Comparison of ENCODE assay signal across 16 cellular contexts in the genomic region with DNA sequence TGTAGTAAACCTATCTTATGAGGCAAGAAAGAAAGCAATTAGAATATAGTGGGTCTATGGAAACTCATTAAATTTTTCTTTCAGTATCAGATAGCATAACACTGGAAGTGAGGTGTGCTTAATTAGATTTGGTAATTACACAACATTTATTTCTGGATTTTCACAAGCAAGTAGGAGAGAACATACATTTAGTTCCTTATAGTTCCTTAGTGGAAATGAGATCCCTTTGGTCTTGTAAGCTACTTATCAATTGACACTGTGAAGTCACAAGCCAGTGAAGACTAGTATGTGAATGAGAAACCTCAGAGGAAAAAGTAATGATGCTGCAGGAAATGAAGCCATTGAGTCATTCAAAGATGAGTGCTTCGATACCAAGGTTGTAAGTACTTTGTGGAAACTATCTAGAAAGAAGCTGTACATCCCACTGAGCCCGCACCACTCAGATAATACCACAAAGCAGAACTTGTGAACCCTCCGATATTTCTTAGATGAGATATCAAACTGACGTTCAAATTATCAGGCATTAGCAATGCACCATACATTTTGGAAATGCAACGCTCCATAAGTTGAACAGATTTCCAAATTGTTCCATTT. TPM values are rescaled to one million over a fixed set of nuclear protein-coding genes. Genes with fewer than 3 reads are reported as not detected.
A peak's percentile ranks its signal among the peaks of the same experiment; 100 is the strongest.
DNase-seq lines count a peak whose midpoint lies in the region; ATAC-seq, FAIRE-seq and TF ChIP-seq lines count a peak whose summit lies in the region.
"Had no signal": no experiment of that assay in that cellular context is flagged by ENCODE, and none has a peak within 500 bp of the region (broad histone marks: within the 10 kb centered on the region; RNA-seq: fewer than 3 reads in every experiment).

No MANE protein-coding gene starts in this region.

- H3K4me3 Mint-ChIP-seq in activated CD4-positive, alpha-beta T cell treated with anti-CD3 and anti-CD28 coated beads for 36 hours: no peak overlapping the region
- H3K4me3 Mint-ChIP-seq in stimulated activated memory B cell treated with anti-CD40 and anti-IgM and Interleukin-4, amounts not matched to agents 10 μg/mL and 1 μg/mL and 100 μg/mL, for 72 hours: no peak overlapping the region
- no peak overlapping the region for H3K4me3 Mint-ChIP-seq in osteocyte (ENCODE audit: unreplicated experiment)

- H3K36me3 Mint-ChIP-seq in activated CD4-positive, alpha-beta T cell treated with anti-CD3 and anti-CD28 coated beads for 36 hours (ENCODE audit: low read depth): peaks cover 1% of the 10 kb centered on the region
- H3K36me3 Mint-ChIP-seq in stimulated activated memory B cell treated with anti-CD40 and anti-IgM and Interleukin-4, amounts not matched to agents 10 μg/mL and 1 μg/mL and 100 μg/mL, for 72 hours: no peaks in the 10 kb centered on the region
- no peaks in the 10 kb centered on the region for H3K36me3 Mint-ChIP-seq in osteocyte (ENCODE audit: unreplicated experiment)

- peaks cover 2% of the 10 kb centered on the region for H3K27me3 Mint-ChIP-seq in activated CD4-positive, alpha-beta T cell treated with anti-CD3 and anti-CD28 coated beads for 36 hours
- H3K27me3 Mint-ChIP-seq in stimulated activated memory B cell treated with anti-CD40 and anti-IgM and Interleukin-4, amounts not matched to agents 10 μg/mL and 1 μg/mL and 100 μg/mL, for 72 hours: no peaks in the 10 kb centered on the region
- H3K27me3 Mint-ChIP-seq in osteocyte (ENCODE audit: unreplicated experiment): peaks cover 51% of the 10 kb centered on the region

- peaks cover 2% of the 10 kb centered on the region for H3K9me3 Mint-ChIP-seq in activated CD4-positive, alpha-beta T cell treated with anti-CD3 and anti-CD28 coated beads for 36 hours (ENCODE audit: low read depth)
- peaks cover 9% of the 10 kb centered on the region for H3K9me3 Mint-ChIP-seq in stimulated activated memory B cell treated with anti-CD40 and anti-IgM and Interleukin-4, amounts not matched to agents 10 μg/mL and 1 μg/mL and 100 μg/mL, for 72 hours
- no peaks in the 10 kb centered on the region for H3K9me3 Mint-ChIP-seq in osteocyte (ENCODE audit: unreplicated experiment)

- H3K9me3 ChIP-seq in GM12878 (replicated peaks; ENCODE audit: control insufficient read depth, insufficient read depth, low read length) (peaks cover 2% of the 10 kb centered on the region; the same call in 1 of the 3 replicates), neuronal stem cell (replicated peaks in 1 of 2; ENCODE audit: control insufficient read depth in 2 of 2, insufficient read depth in 1 of 2, low read depth in 1 of 2, low read length in 2 of 2) (no peaks in the 10 kb centered on the region)

- H3K79me2 ChIP-seq in GM12878 (ENCODE audit: control insufficient read depth, insufficient read depth, low read length): no peaks in the 10 kb centered on the region

- H3K4me1 ChIP-seq in GM12878 (ENCODE audit: control insufficient read depth, insufficient read depth, low read length) (peaks cover 15% of the 10 kb centered on the region), neuronal stem cell (ENCODE audit: control insufficient read depth in 2 of 2, insufficient read depth in 1 of 2, low read depth in 1 of 2, low read length in 2 of 2) (no peaks in the 10 kb centered on the region)

- CTCF ChIA-PET in activated CD4-positive, alpha-beta T cell treated with anti-CD3 and anti-CD28 coated beads for 36 hours (lab: Charles Lee): interaction anchor here (0.7 to 1.6 kb wide), 7 partner anchors 18 to 185 kb away, joined by 3 to 6 read pairs (median 3); no protein-coding TSS in a partner anchor
- CTCF ChIA-PET in GM12878 (lab: Yijun Ruan, JAX): interaction anchor here (0.7 to 1.2 kb wide), 2 partner anchors 18 to 24 kb away, joined by 3 to 6 read pairs; no protein-coding TSS in a partner anchor

- H2AK5ac ChIP-seq in neuronal stem cell (ENCODE audit: low read depth, low read length): no peak overlapping the region

- no peak overlapping the region for H4K8ac ChIP-seq in neuronal stem cell (ENCODE audit: low read depth, low read length)

- no peak overlapping the region for H2AFZ ChIP-seq in GM12878 (ENCODE audit: control insufficient read depth, low read depth, low read length)
- no peak overlapping the region for H2AFZ ChIP-seq in neuronal stem cell (ENCODE audit: low read length)
- H2AFZ ChIP-seq: PC-9 had no signal

- H3K79me1 ChIP-seq in neuronal stem cell (ENCODE audit: low read depth, low read length): no peaks in the 10 kb centered on the region

- H3K9ac ChIP-seq in GM12878 (ENCODE audit: control insufficient read depth, insufficient read depth, low read length) (no peak overlapping the region), neuronal stem cell (ENCODE audit: low read depth, low read length, poor library complexity) (no peak overlapping the region)

- no peak for FAIRE-seq in GM12878 (lab: Jason Lieb, UNC)
- FAIRE-seq: endometrium had no signal

- no peak overlapping the region for H3K27ac Mint-ChIP-seq in activated CD4-positive, alpha-beta T cell treated with anti-CD3 and anti-CD28 coated beads for 36 hours
- H3K27ac Mint-ChIP-seq in stimulated activated memory B cell treated with anti-CD40 and anti-IgM and Interleukin-4, amounts not matched to agents 10 μg/mL and 1 μg/mL and 100 μg/mL, for 72 hours: no peak overlapping the region
- no peak overlapping the region for H3K27ac Mint-ChIP-seq in osteocyte (ENCODE audit: unreplicated experiment)

- no peak overlapping the region for H4K91ac ChIP-seq in neuronal stem cell (ENCODE audit: low read depth, low read length, poor library complexity)

- 59% methylated on average over 5 of the region's 5 CpGs for WGBS in GM12878 (ENCODE audit: insufficient coverage, insufficient replicate concordance, low lambda C conversion rate, missing lambda C conversion rate)
- WGBS in neuronal stem cell (ENCODE audit: extremely low coverage in 2 of 2, insufficient read length in 2 of 2, insufficient replicate concordance in 1 of 2), 2 donors: no CpG with 5 or more reads among the region's 5 CpGs

- ATAC-seq in activated CD4-positive, alpha-beta T cell treated with anti-CD3 and anti-CD28 coated beads for 36 hours: peak; percentile 100
- ATAC-seq in GM12878: peak; percentile 81
- peak; percentile 45 for ATAC-seq in stimulated activated memory B cell treated with anti-CD40 and anti-IgM and Interleukin-4, amounts not matched to agents 10 μg/mL and 1 μg/mL and 100 μg/mL, for 72 hours
- no peak for ATAC-seq in GM18498 (IDR thresholded peaks at IDR 0.05; ENCODE audit: unreplicated experiment)

- BruUV-seq in GM12878 (replicated peaks; lab: Mats Ljungman, UMichigan): no TSS peak

- SMC1A ChIA-PET in GM12878 (lab: Charles Lee; ENCODE audit: uncharacterized antibody, unreplicated experiment): interaction anchor here (1.0 to 1.7 kb wide), 7 partner anchors 14 to 184 kb away, joined by 4 to 5 read pairs (median 4); no protein-coding TSS in a partner anchor

- no peak overlapping the region for H3K4ac ChIP-seq in neuronal stem cell (ENCODE audit: low read length)

- no peak for TF ChIP-seq EP300 in GM12878 (IDR thresholded peaks at IDR 0.05; ENCODE audit: borderline replicate concordance in 1 of 2, control insufficient read depth in 1 of 2, low read depth in 2 of 2, low read length in 2 of 2)

- H3K4me3 ChIP-seq in GM12878 (no peak overlapping the region), neuronal stem cell (ENCODE audit: low read length in 2 of 2) (no peak overlapping the region)
- H3K4me3 ChIP-seq: heart right ventricle, PC-9 had no signal

- DNase-seq in activated CD4-positive, CD25-positive, alpha-beta regulatory T cell treated with anti-CD3 and anti-CD28 coated beads, Interleukin-2, amount 50 U/mL, for 16 hours (ENCODE audit: low read depth, low spot score): peak; percentile 1
- DNase-seq in activated CD4-positive, CD25-positive, alpha-beta regulatory T cell treated with anti-CD3 and anti-CD28 coated beads, Interleukin-2, amount 50 U/mL, for 72 hours: no peak
- DNase-seq in activated CD4-positive, alpha-beta T cell treated with anti-CD3 and anti-CD28 coated beads for 36 hours: peak; percentile 64
- DNase-seq in GM12878 (ENCODE audit: low read depth, low spot score) (peak; percentile 40), neuronal stem cell (ENCODE audit: low spot score) (no peak), osteocyte (ENCODE audit: extremely low spot score, unreplicated experiment) (no peak)
- DNase-seq: DMS153, heart right ventricle, NCI-H2081 treated with DMSO at 0.1 percent for 48 hours, nucleus accumbens, PC-9 had no signal

- no peak overlapping the region for H2BK5ac ChIP-seq in neuronal stem cell (ENCODE audit: low read length)

- peaks cover 16% of the 10 kb centered on the region for H3K4me1 Mint-ChIP-seq in activated CD4-positive, alpha-beta T cell treated with anti-CD3 and anti-CD28 coated beads for 36 hours
- H3K4me1 Mint-ChIP-seq in stimulated activated memory B cell treated with anti-CD40 and anti-IgM and Interleukin-4, amounts not matched to agents 10 μg/mL and 1 μg/mL and 100 μg/mL, for 72 hours: peaks cover 29% of the 10 kb centered on the region
- no peaks in the 10 kb centered on the region for H3K4me1 Mint-ChIP-seq in osteocyte (ENCODE audit: unreplicated experiment)

- no peak overlapping the region for H3K23ac ChIP-seq in neuronal stem cell (ENCODE audit: low read depth, low read length, poor library complexity)

- TF ChIP-seq RAD21 in GM12878 (IDR thresholded peaks at IDR 0.05; ENCODE audit: insufficient read depth, low read depth, low read length): no peak

- POLR2A ChIA-PET in activated CD4-positive, alpha-beta T cell treated with anti-CD3 and anti-CD28 coated beads for 36 hours (lab: Charles Lee): interaction anchor here (0.8 to 0.9 kb wide), 2 partner anchors 204 to 227 kb away, joined by 3 read pairs; no protein-coding TSS in a partner anchor
- POLR2A ChIA-PET in GM12878 (lab: Charles Lee): no interaction called here

- H3K36me3 ChIP-seq in GM12878 (ENCODE audit: control insufficient read depth in 2 of 2, insufficient read depth in 2 of 2, low read length in 1 of 2) (no peaks in the 10 kb centered on the region), neuronal stem cell (replicated peaks in 1 of 2; ENCODE audit: control insufficient read depth in 2 of 2, insufficient read depth in 2 of 2, low read length in 2 of 2) (no peaks in the 10 kb centered on the region)
- H3K36me3 ChIP-seq: heart right ventricle had no signal

- H3K4me2 ChIP-seq in GM12878 (ENCODE audit: control insufficient read depth, insufficient read depth) (peak overlapping the region; percentile 54; the same call in 1 of the 2 replicates), neuronal stem cell (ENCODE audit: insufficient read depth, low read length, poor library complexity, severe bottlenecking) (no peak overlapping the region)
- H3K4me2 ChIP-seq: PC-9 had no signal

- in situ Hi-C loops in GM12878 (cut with MboI): no loop called here

- no peak for TF ChIP-seq POLR2A in GM12878 (IDR thresholded peaks at IDR 0.05; ENCODE audit: low read depth, low read length)

- no peak overlapping the region for H3K14ac ChIP-seq in neuronal stem cell (ENCODE audit: low read length)

- RAD21 ChIA-PET in GM12878 (lab: Charles Lee; ENCODE audit: unreplicated experiment): interaction anchor here (0.9 to 1.2 kb wide), 3 partner anchors 32 to 116 kb away, joined by 3 to 4 read pairs (median 3); no protein-coding TSS in a partner anchor

- no peak overlapping the region for H2BK120ac ChIP-seq in neuronal stem cell (ENCODE audit: low read depth, low read length)

- intact Hi-C loops in activated CD4-positive, alpha-beta T cell treated with anti-CD3 and anti-CD28 coated beads for 36 hours (cut with DNase I, micrococcal nuclease): loop anchor here (2.0 kb wide), 2 partner anchors 63 to 67 kb away; no protein-coding TSS in a partner anchor
- intact Hi-C loops in GM12878 (cut with micrococcal nuclease; ENCODE audit: unreplicated experiment): no loop called here

- no peaks in the 10 kb centered on the region for H4K20me1 ChIP-seq in GM12878 (ENCODE audit: control insufficient read depth, insufficient read depth)

- no peak for TF ChIP-seq CTCF in GM12878 (IDR thresholded peaks at IDR 0.05 in 2 of 3, conservative IDR thresholded peaks at IDR 0.05 in 1 of 3; ENCODE audit: control insufficient read depth in 2 of 3, extremely low read depth in 1 of 3, insufficient read depth in 1 of 3, low read depth in 3 of 3, low read length in 3 of 3)
- TF ChIP-seq CTCF in osteocyte (IDR thresholded peaks at IDR 0.05): no peak

- no peak overlapping the region for H2BK12ac ChIP-seq in neuronal stem cell (ENCODE audit: low read length)

- H3K27me3 ChIP-seq in GM12878 (replicated peaks in 1 of 2; ENCODE audit: control insufficient read depth in 2 of 2, insufficient read depth in 2 of 2, low read length in 1 of 2) (no peaks in the 10 kb centered on the region), neuronal stem cell (ENCODE audit: control insufficient read depth in 3 of 3, insufficient read depth in 3 of 3, low read depth in 1 of 3, low read length in 3 of 3) (no peaks in the 10 kb centered on the region)

- no peak overlapping the region for H2BK15ac ChIP-seq in neuronal stem cell (ENCODE audit: low read length)

- no peak overlapping the region for H3K27ac ChIP-seq in GM12878 (ENCODE audit: control insufficient read depth, insufficient read depth)
- no peak overlapping the region for H3K27ac ChIP-seq in neuronal stem cell (replicated peaks; ENCODE audit: low read length)
- H3K27ac ChIP-seq: 22Rv1, heart right ventricle, PC-9 had no signal

- H3K18ac ChIP-seq in neuronal stem cell (ENCODE audit: low read length): no peak overlapping the region

RNA-seq across cellular contexts. Expression of gene ENTHD1, which starts 53.5 kb away (rescaled TPM):
- under 1 TPM; 0.59 to 0.70 TPM for total RNA-seq in activated CD4-positive, alpha-beta T cell treated with anti-CD3 and anti-CD28 coated beads for 36 hours
- 1.5 and 1.9 TPM in 2 replicates for total RNA-seq in GM12878 (2013; cell fraction: nucleolus; rRNA removed)
- total RNA-seq in GM12878 (2014; rRNA removed) (0.11 and 0.23 TPM in 2 replicates), GM12878 (2014; rRNA removed; fragmentation: Illumina TruSeq; extraction: Trizol) (0.22 and 0.28 TPM in 2 replicates), GM12878 (2021) (0.15 and 0.21 TPM in 2 replicates), osteocyte (not detected in 2 replicates)
- polyA plus RNA-seq in GM12878 (2011; ENCODE audit: low read depth): not detected
- polyA plus RNA-seq in GM12878 (2011; rRNA removed) (0.52 and 0.73 TPM in 2 replicates), GM12878 (2014; fragmentation: Illumina TruSeq; extraction: Trizol) (0.13 and 0.49 TPM in 2 replicates), GM12878 (2014; fragmentation: Nextera tagmentation; extraction: Ambion mirVana) (under 1 TPM; 0.13 to 0.24 TPM), GM12878 (2014; rRNA removed) (0.09 TPM in 2 replicates), GM12878 (2016; fragmentation: Nextera tagmentation; extraction: Ambion mirVana) (under 1 TPM in 1 of 2 experiments, not detected in 1; 0.21 TPM)
- 0.13 and 0.16 TPM in 2 replicates for polyA plus RNA-seq in GM12878 (2011; cell fraction: cytosol; rRNA removed)
- 0.12 and 0.21 TPM in 2 replicates for polyA plus RNA-seq in GM12878 (2011; cell fraction: nucleus; rRNA removed)
- 0.08 TPM in 1 of 2 replicates, not detected in the other for polyA plus RNA-seq in GM12878 (2012)
- polyA minus RNA-seq in GM12878 (2011; rRNA and poly(A)+ RNA removed): 0.26 and 0.37 TPM in 2 replicates
- not detected in 2 replicates for polyA minus RNA-seq in GM12878 (2011; cell fraction: cytosol; rRNA and poly(A)+ RNA removed)
- polyA minus RNA-seq in GM12878 (2011; cell fraction: nucleus; rRNA and poly(A)+ RNA removed): 0.36 and 0.77 TPM in 2 replicates
- polyA plus RNA-seq in neuronal stem cell (2013, experiment 1 of 2): not detected
- polyA plus RNA-seq in neuronal stem cell (2013, experiment 2 of 2): not detected
- total RNA-seq: liver, PC-9 had no signal
- polyA plus RNA-seq: heart right ventricle, liver had no signal

Comparison
In these comparisons a context has a peak if more than half of its experiments do, and no peak if none do; other contexts are left out.
1. DNase-seq: peak in activated CD4-positive, CD25-positive, alpha-beta regulatory T cell treated with anti-CD3 and anti-CD28 coated beads, Interleukin-2, amount 50 U/mL, for 16 hours (single experiment), activated CD4-positive, alpha-beta T cell treated with anti-CD3 and anti-CD28 coated beads for 36 hours (single experiment) and GM12878 (single experiment); none in activated CD4-positive, CD25-positive, alpha-beta regulatory T cell treated with anti-CD3 and anti-CD28 coated beads, Interleukin-2, amount 50 U/mL, for 72 hours (single experiment), neuronal stem cell (single experiment) and osteocyte (single experiment).